Comparison of ENCODE assay signal across 29 cellular contexts in the genomic region with DNA sequence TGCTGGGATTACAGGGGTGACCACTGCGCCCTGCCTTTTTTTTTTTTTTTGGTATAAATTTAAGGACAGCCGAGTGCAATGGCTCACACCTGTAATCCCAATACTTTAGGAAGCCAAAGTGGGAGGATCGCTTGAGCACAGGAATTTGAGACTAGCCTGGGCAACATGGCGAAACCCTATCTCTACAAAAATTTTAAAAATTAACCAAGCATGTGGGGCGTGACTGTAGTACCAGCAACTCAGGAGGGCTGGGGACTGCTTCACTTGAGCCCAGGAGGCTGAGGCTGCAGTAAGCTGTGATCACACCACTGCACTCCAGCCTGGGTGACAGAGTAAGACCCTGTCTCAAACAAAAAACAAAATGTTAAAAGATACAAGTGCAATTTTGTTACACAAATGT.
"Had no signal": no experiment of that assay in that cellular context is flagged by ENCODE, and none has a peak within 500 bp of the region (broad histone marks: within the 10 kb centered on the region; RNA-seq: fewer than 3 reads in every experiment).

No MANE protein-coding gene starts in this region.

- H3K27me3 ChIP-seq: body of pancreas, brain microvascular endothelial cell, breast epithelium had no signal

- H3K27ac ChIP-seq: adrenal gland, brain microvascular endothelial cell, breast epithelium had no signal

- H3K36me3 ChIP-seq: adrenal gland, breast epithelium had no signal

- H3K9me3 ChIP-seq: adrenal gland, body of pancreas, breast epithelium had no signal

- H3K4me3 ChIP-seq: adrenal gland, body of pancreas, breast epithelium had no signal

- DNase-seq: activated B cell treated with CpG ODN at 0.5 μM for 24 hours; activated CD4-positive, alpha-beta memory T cell treated with anti-CD3 and anti-CD28 coated beads for 36 hours; activated CD4-positive, alpha-beta T cell treated with anti-CD3 and anti-CD28 coated beads for 4 hours; activated CD4-positive, alpha-beta T cell treated with anti-CD3 and anti-CD28 coated beads, Interleukin-2, amount 10 ng/mL, durations not matched to agents 24 days and 14 days; activated CD4-positive, alpha-beta T cell treated with anti-CD3 and anti-CD28 coated beads, Interleukin-2, amount 50 U/mL, for 1 hour; activated CD4-positive, alpha-beta T cell treated with anti-CD3 and anti-CD28 coated beads, Interleukin-2, amount 50 U/mL, for 4 hours; activated CD4-positive, CD25-positive, alpha-beta regulatory T cell treated with anti-CD3 and anti-CD28 coated beads, Interleukin-2, amount 50 U/mL, for 72 hours; activated CD8-positive, alpha-beta memory T cell treated with anti-CD3 and anti-CD28 coated beads, Interleukin-2, amount 50 U/mL, for 4 hours; activated CD8-positive, alpha-beta T cell treated with anti-CD3 and anti-CD28 coated beads for 36 hours; activated effector memory CD4-positive, alpha-beta T cell treated with anti-CD3 and anti-CD28 coated beads, Interleukin-2, amount 50 U/mL, for 16 hours; activated gamma-delta T cell treated with Interleukin-2 at 50 U/mL for 16 hours; activated naive CD4-positive, alpha-beta T cell; activated naive CD4-positive, alpha-beta T cell treated with anti-CD3 and anti-CD28 coated beads for 36 hours; activated naive CD4-positive, alpha-beta T cell treated with anti-CD3 and anti-CD28 coated beads, Interleukin-2, amount 50 U/mL, for 16 hours; activated naive CD8-positive, alpha-beta T cell treated with anti-CD3 and anti-CD28 coated beads for 36 hours; activated T-cell treated with anti-CD3 and anti-CD28 coated beads for 4 hours; activated T-cell treated with anti-CD3 and anti-CD28 coated beads, Interleukin-2, amount 50 U/mL, for 1 hour; activated T-cell treated with anti-CD3 and anti-CD28 coated beads, Interleukin-2, amount 50 U/mL, for 4 hours; activated T-cell treated with anti-CD3 and anti-CD28 coated beads, Interleukin-2, amount 50 U/mL, for 72 hours; adrenal gland; amniotic stem cell; aorta; body of pancreas; brain microvascular endothelial cell; central memory CD4-positive, alpha-beta T cell; T-helper 1 cell; T-helper 2 cell; T-helper 9 cell had no signal

- H3K4me1 ChIP-seq: adrenal gland, breast epithelium had no signal
